16 cellular contexts compared by ENCODE assay signal in genomic region chr9:128798896-128799295, GRCh38. TPM values are rescaled to one million over a fixed set of nuclear protein-coding genes. Genes with fewer than 3 reads are reported as not detected.
DNase-seq lines count a peak whose midpoint lies in the region; ATAC-seq and TF ChIP-seq lines count a peak whose summit lies in the region.
"Had no signal": no experiment of that assay in that cellular context is flagged by ENCODE, and none has a peak within 500 bp of the region (broad histone marks: within the 10 kb centered on the region; RNA-seq: fewer than 3 reads in every experiment).

No MANE protein-coding gene starts in this region.

- no peak overlapping the region for H3K4ac ChIP-seq in neuronal stem cell (ENCODE audit: low read length)

- TF ChIP-seq POLR2A in spleen (IDR thresholded peaks at IDR 0.05) = no peak

- no peak overlapping the region for H3K27ac Mint-ChIP-seq in activated CD4-positive, alpha-beta T cell treated with anti-CD3 and anti-CD28 coated beads, Interleukin-2, amount 10 ng/mL, durations not matched to agents 24 days and 14 days
- H3K27ac Mint-ChIP-seq in stimulated activated naive B cell treated with anti-CD40 and anti-IgM and Interleukin-4, amounts not matched to agents 10 μg/mL and 1 μg/mL and 100 μg/mL, for 72 hours = peak overlapping the region; percentile 34
- H3K27ac Mint-ChIP-seq in CD14-positive monocyte = no peak overlapping the region
- H3K27ac Mint-ChIP-seq: CD8-positive, alpha-beta T cell had no signal

- no peaks in the 10 kb centered on the region for H3K9me3 Mint-ChIP-seq in activated CD4-positive, alpha-beta T cell treated with anti-CD3 and anti-CD28 coated beads, Interleukin-2, amount 10 ng/mL, durations not matched to agents 24 days and 14 days
- no peaks in the 10 kb centered on the region for H3K9me3 Mint-ChIP-seq in stimulated activated naive B cell treated with anti-CD40 and anti-IgM and Interleukin-4, amounts not matched to agents 10 μg/mL and 1 μg/mL and 100 μg/mL, for 72 hours
- no peaks in the 10 kb centered on the region for H3K9me3 Mint-ChIP-seq in CD14-positive monocyte
- H3K9me3 Mint-ChIP-seq: CD8-positive, alpha-beta T cell had no signal

- no peak overlapping the region for H2AFZ ChIP-seq in neuronal stem cell (ENCODE audit: low read length)

- no peak overlapping the region for H3K9ac ChIP-seq in neuronal stem cell (ENCODE audit: low read depth, low read length, poor library complexity)
- H3K9ac ChIP-seq: BLaER1 had no signal

- no peak overlapping the region for H4K8ac ChIP-seq in neuronal stem cell (ENCODE audit: low read depth, low read length)

- no peaks in the 10 kb centered on the region for H3K27me3 Mint-ChIP-seq in activated CD4-positive, alpha-beta T cell treated with anti-CD3 and anti-CD28 coated beads, Interleukin-2, amount 10 ng/mL, durations not matched to agents 24 days and 14 days
- no peaks in the 10 kb centered on the region for H3K27me3 Mint-ChIP-seq in stimulated activated naive B cell treated with anti-CD40 and anti-IgM and Interleukin-4, amounts not matched to agents 10 μg/mL and 1 μg/mL and 100 μg/mL, for 72 hours
- H3K27me3 Mint-ChIP-seq in CD14-positive monocyte (ENCODE audit: low read depth in 3 of 3) = no peaks in the 10 kb centered on the region

- H3K79me1 ChIP-seq in neuronal stem cell (ENCODE audit: low read depth, low read length) = no peaks in the 10 kb centered on the region

- no peak overlapping the region for H3K18ac ChIP-seq in neuronal stem cell (ENCODE audit: low read length)

- no peak overlapping the region for H2AK5ac ChIP-seq in neuronal stem cell (ENCODE audit: low read depth, low read length)

- H3K4me2 ChIP-seq in neuronal stem cell (ENCODE audit: insufficient read depth, low read length, poor library complexity, severe bottlenecking) = no peak overlapping the region
- H3K4me2 ChIP-seq: BLaER1 had no signal

- no peak for ATAC-seq in stimulated activated naive B cell treated with anti-CD40 and anti-IgM and Interleukin-4, amounts not matched to agents 10 μg/mL and 1 μg/mL and 100 μg/mL, for 72 hours (replicated peaks)
- ATAC-seq: CD8-positive, alpha-beta T cell; HepG2 had no signal

- H3K4me1 Mint-ChIP-seq in activated CD4-positive, alpha-beta T cell treated with anti-CD3 and anti-CD28 coated beads, Interleukin-2, amount 10 ng/mL, durations not matched to agents 24 days and 14 days = no peaks in the 10 kb centered on the region
- H3K4me1 Mint-ChIP-seq in stimulated activated naive B cell treated with anti-CD40 and anti-IgM and Interleukin-4, amounts not matched to agents 10 μg/mL and 1 μg/mL and 100 μg/mL, for 72 hours = peaks cover 2 to 22% of the 10 kb centered on the region in 2 donors
- no peaks in the 10 kb centered on the region for H3K4me1 Mint-ChIP-seq in CD14-positive monocyte

- peaks cover 31 to 79% of the 10 kb centered on the region in 2 donors for H3K36me3 ChIP-seq in neuronal stem cell (replicated peaks in 1 of 2; ENCODE audit: control insufficient read depth in 2 of 2, insufficient read depth in 2 of 2, low read length in 2 of 2)
- peaks cover 0 to 100% (median 89%) of the 10 kb centered on the region in 6 donors for H3K36me3 ChIP-seq in spleen

- no peak overlapping the region for H3K4me3 Mint-ChIP-seq in activated CD4-positive, alpha-beta T cell treated with anti-CD3 and anti-CD28 coated beads, Interleukin-2, amount 10 ng/mL, durations not matched to agents 24 days and 14 days
- H3K4me3 Mint-ChIP-seq in stimulated activated naive B cell treated with anti-CD40 and anti-IgM and Interleukin-4, amounts not matched to agents 10 μg/mL and 1 μg/mL and 100 μg/mL, for 72 hours = no peak overlapping the region
- no peak overlapping the region for H3K4me3 Mint-ChIP-seq in CD14-positive monocyte
- H3K4me3 Mint-ChIP-seq: CD8-positive, alpha-beta T cell had no signal

- H3K36me3 Mint-ChIP-seq in activated CD4-positive, alpha-beta T cell treated with anti-CD3 and anti-CD28 coated beads, Interleukin-2, amount 10 ng/mL, durations not matched to agents 24 days and 14 days (ENCODE audit: low read depth) = peaks cover 28% of the 10 kb centered on the region
- H3K36me3 Mint-ChIP-seq in stimulated activated naive B cell treated with anti-CD40 and anti-IgM and Interleukin-4, amounts not matched to agents 10 μg/mL and 1 μg/mL and 100 μg/mL, for 72 hours = peaks cover 47 to 53% of the 10 kb centered on the region in 2 donors
- peaks cover 64 to 92% of the 10 kb centered on the region in 2 donors for H3K36me3 Mint-ChIP-seq in CD14-positive monocyte

- H3K4me3 ChIP-seq in LNCaP clone FGC (ENCODE audit: low read depth, low read length) (no peak overlapping the region), neuronal stem cell (ENCODE audit: low read length in 2 of 2) (no peak overlapping the region), spleen (no peak overlapping the region)
- H3K4me3 ChIP-seq: BLaER1 had no signal

- H3K4me1 ChIP-seq in neuronal stem cell (ENCODE audit: control insufficient read depth in 2 of 2, insufficient read depth in 1 of 2, low read depth in 1 of 2, low read length in 2 of 2) = no peaks in the 10 kb centered on the region
- H3K4me1 ChIP-seq in spleen = no peaks in the 10 kb centered on the region
- H3K4me1 ChIP-seq: BLaER1 had no signal

- H3K27ac ChIP-seq in neuronal stem cell (replicated peaks; ENCODE audit: low read length) = no peak overlapping the region
- H3K27ac ChIP-seq in spleen = no peak overlapping the region
- H3K27ac ChIP-seq: BLaER1 had no signal

- DNase-seq in activated CD4-positive, alpha-beta T cell treated with anti-CD3 and anti-CD28 coated beads, Interleukin-2, amount 10 ng/mL, durations not matched to agents 24 days and 14 days = peak; percentile 51
- DNase-seq in activated CD4-positive, alpha-beta T cell treated with anti-CD3 and anti-CD28 coated beads for 4 hours = no peak
- DNase-seq in LNCaP clone FGC (ENCODE audit: low read depth) (peak; percentile 23), neuronal stem cell (ENCODE audit: low spot score) (no peak), CD14-positive monocyte (ENCODE audit: low spot score) (no peak), spleen (no peak)
- DNase-seq in stimulated activated naive B cell treated with anti-CD40 and anti-IgM and Interleukin-4, amounts not matched to agents 10 μg/mL and 1 μg/mL and 100 μg/mL, for 72 hours = no peak
- DNase-seq: 8988T; Calu3; CD8-positive, alpha-beta T cell; DMS79 treated with DMSO at 0.1 percent for 48 hours; GF-D8; GOT3; H7 had no signal

- H3K27me3 ChIP-seq in neuronal stem cell (ENCODE audit: control insufficient read depth in 3 of 3, insufficient read depth in 3 of 3, low read depth in 1 of 3, low read length in 3 of 3) (no peaks in the 10 kb centered on the region), spleen (replicated peaks in 1 of 7) (no peaks in the 10 kb centered on the region)
- H3K27me3 ChIP-seq: BLaER1 had no signal

- no peak overlapping the region for H2BK5ac ChIP-seq in neuronal stem cell (ENCODE audit: low read length)

- H2BK120ac ChIP-seq in neuronal stem cell (ENCODE audit: low read depth, low read length) = no peak overlapping the region

- no peak overlapping the region for H2BK12ac ChIP-seq in neuronal stem cell (ENCODE audit: low read length)

- H3K9me3 ChIP-seq in neuronal stem cell (replicated peaks in 1 of 2; ENCODE audit: control insufficient read depth in 2 of 2, insufficient read depth in 1 of 2, low read depth in 1 of 2, low read length in 2 of 2) = no peaks in the 10 kb centered on the region
- no peaks in the 10 kb centered on the region for H3K9me3 ChIP-seq in spleen
- H3K9me3 ChIP-seq: BLaER1 had no signal

- no peak overlapping the region for H2BK15ac ChIP-seq in neuronal stem cell (ENCODE audit: low read length)

- no peak overlapping the region for H3K23ac ChIP-seq in neuronal stem cell (ENCODE audit: low read depth, low read length, poor library complexity)

- intact Hi-C loops in activated CD4-positive, alpha-beta T cell treated with anti-CD3 and anti-CD28 coated beads, Interleukin-2, amount 10 ng/mL, durations not matched to agents 24 days and 14 days (cut with micrococcal nuclease) = no loop called here
- intact Hi-C loops in CD14-positive monocyte (cut with micrococcal nuclease) (no loop called here), spleen (cut with DNase I; ENCODE audit: low total_unique reads) (no loop called here)

- no CpG with 5 or more reads among the region's 8 CpGs for WGBS in neuronal stem cell (ENCODE audit: extremely low coverage in 2 of 2, insufficient read length in 2 of 2, insufficient replicate concordance in 1 of 2), 2 donors
- WGBS in spleen, 5 donors = 69 to 94% (median 87%) methylated on average over 7 to 8 of the region's 8 CpGs

- no peak overlapping the region for H3K14ac ChIP-seq in neuronal stem cell (ENCODE audit: low read length)

- TF ChIP-seq CTCF in LNCaP clone FGC (IDR thresholded peaks at IDR 0.05; ENCODE audit: control insufficient read depth, extremely low read depth, insufficient read depth) (no peak), CD14-positive monocyte (IDR thresholded peaks at IDR 0.05) (no peak), spleen (IDR thresholded peaks at IDR 0.05 in 8 of 11, conservative IDR thresholded peaks at IDR 0.05 in 3 of 11) (no peak)

- peak overlapping the region; percentile 53 for H4K91ac ChIP-seq in neuronal stem cell (ENCODE audit: low read depth, low read length, poor library complexity)

RNA-seq across cellular contexts. Expression of gene TBC1D13, which starts 11.8 kb away (rescaled TPM):
- 19.2 and 19.9 TPM in 2 replicates for total RNA-seq in activated CD4-positive, alpha-beta T cell treated with anti-CD3 and anti-CD28 coated beads, Interleukin-2, amount 10 ng/mL, durations not matched to agents 24 days and 14 days
- polyA plus RNA-seq in neuronal stem cell (2013, experiment 1 of 2) = 14.4 TPM
- 14.4 TPM for polyA plus RNA-seq in neuronal stem cell (2013, experiment 2 of 2)
- polyA plus RNA-seq in CD14-positive monocyte = 10 to 100 TPM in 1 of 2 donors, 1 to 10 TPM in 1; 9.9 to 13.8 TPM
- total RNA-seq in spleen = 10 to 100 TPM; 19.9 to 34.2 (median 27.7) TPM
- polyA plus RNA-seq in spleen = 10 to 100 TPM; 10.8 to 19.6 (median 16.8) TPM

RNA-seq across cellular contexts. Expression of gene ENDOG, which starts 19.4 kb away (rescaled TPM):
- total RNA-seq in activated CD4-positive, alpha-beta T cell treated with anti-CD3 and anti-CD28 coated beads, Interleukin-2, amount 10 ng/mL, durations not matched to agents 24 days and 14 days = 22.9 and 23.3 TPM in 2 replicates
- polyA plus RNA-seq in neuronal stem cell (2013, experiment 1 of 2) = 9.8 TPM
- polyA plus RNA-seq in neuronal stem cell (2013, experiment 2 of 2) = 9.3 TPM
- polyA plus RNA-seq in CD14-positive monocyte (10 to 100 TPM; 13.0 to 24.6 TPM), spleen (10 to 100 TPM; 13.3 to 16.2 (median 15.4) TPM)
- total RNA-seq in spleen = 10 to 100 TPM in 5 of 7 donors, 1 to 10 TPM in 2; 9.6 to 16.9 (median 12.9) TPM

RNA-seq across cellular contexts. Expression of gene ZER1, which starts 27.2 kb away (rescaled TPM):
- total RNA-seq in activated CD4-positive, alpha-beta T cell treated with anti-CD3 and anti-CD28 coated beads, Interleukin-2, amount 10 ng/mL, durations not matched to agents 24 days and 14 days = 12.3 and 14.4 TPM in 2 replicates
- 19.6 TPM for polyA plus RNA-seq in neuronal stem cell (2013, experiment 1 of 2)
- polyA plus RNA-seq in neuronal stem cell (2013, experiment 2 of 2) = 19.4 TPM
- polyA plus RNA-seq in CD14-positive monocyte (10 to 100 TPM; 16.1 to 25.6 TPM), spleen (10 to 100 TPM; 10.5 to 17.1 (median 13.1) TPM)
- total RNA-seq in spleen = 10 to 100 TPM; 27.8 to 65.5 (median 38.0) TPM

RNA-seq across cellular contexts. Expression of gene SPOUT1, which starts 30.7 kb away (rescaled TPM):
- 149 and 154 TPM in 2 replicates for total RNA-seq in activated CD4-positive, alpha-beta T cell treated with anti-CD3 and anti-CD28 coated beads, Interleukin-2, amount 10 ng/mL, durations not matched to agents 24 days and 14 days
- 14.3 TPM for polyA plus RNA-seq in neuronal stem cell (2013, experiment 1 of 2)
- polyA plus RNA-seq in neuronal stem cell (2013, experiment 2 of 2) = 13.9 TPM
- polyA plus RNA-seq in CD14-positive monocyte (10 to 100 TPM; 25.7 to 29.9 TPM), spleen (10 to 100 TPM; 31.9 to 53.5 (median 37.5) TPM)
- 10 to 100 TPM; 34.9 to 54.3 (median 40.3) TPM for total RNA-seq in spleen

Comparison
In these comparisons a context has a peak if more than half of its experiments do, and no peak if none do; other contexts are left out.
1. DNase-seq: peak in activated CD4-positive, alpha-beta T cell treated with anti-CD3 and anti-CD28 coated beads, Interleukin-2, amount 10 ng/mL, durations not matched to agents 24 days and 14 days (single experiment) and LNCaP clone FGC (single experiment); none in activated CD4-positive, alpha-beta T cell treated with anti-CD3 and anti-CD28 coated beads for 4 hours (0 of 2), neuronal stem cell (single experiment), stimulated activated naive B cell treated with anti-CD40 and anti-IgM and Interleukin-4, amounts not matched to agents 10 μg/mL and 1 μg/mL and 100 μg/mL, for 72 hours (single experiment), CD14-positive monocyte (single experiment) and spleen (single experiment).